7 cellular contexts compared by ENCODE assay signal in the genomic region with DNA sequence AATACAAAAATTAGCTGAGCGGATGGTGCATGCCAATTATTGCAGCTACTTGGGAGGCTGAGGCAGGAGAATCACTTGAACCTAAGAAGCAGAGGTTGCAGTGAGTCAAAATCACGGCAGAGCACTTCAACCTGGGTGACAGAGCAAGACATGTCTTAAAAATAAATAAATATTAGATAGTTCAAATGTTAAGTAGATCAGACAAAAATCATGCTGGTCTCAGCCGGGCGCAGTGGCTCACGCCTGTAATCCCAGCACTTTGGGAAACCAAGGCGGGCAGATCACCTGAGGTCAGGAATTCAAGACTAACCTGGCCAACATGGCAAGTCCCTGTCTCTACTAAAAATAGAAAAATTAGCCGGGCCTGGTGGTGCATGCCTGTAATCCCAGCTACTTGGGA. TPM values are rescaled to one million over a fixed set of nuclear protein-coding genes. Genes with fewer than 3 reads are reported as not detected.
DNase-seq lines count a peak whose midpoint lies in the region; ATAC-seq, FAIRE-seq and TF ChIP-seq lines count a peak whose summit lies in the region.
"Not testable (repeated sequence)": the region's sequence is repeated elsewhere in the genome, so short reads cannot be mapped to it uniquely, and the experiment has no call there.

No MANE protein-coding gene starts in this region.

- not testable (repeated sequence) for H3K9me3 Mint-ChIP-seq in CD4-positive, alpha-beta T cell; activated T-cell treated with anti-CD3 and anti-CD28 coated beads, Interleukin-2, amount 50 U/mL, for 24 hours; activated naive CD4-positive, alpha-beta T cell treated with anti-CD3 and anti-CD28 coated beads, Interleukin-2, amount 50 U/mL, for 72 hours
- H3K9me3 Mint-ChIP-seq in naive thymus-derived CD4-positive, alpha-beta T cell = peaks cover 0 to 13% (median 0%) of the 10 kb centered on the region in 11 donors

- not testable (repeated sequence) for H3K9me3 ChIP-seq in CD4-positive, alpha-beta T cell (ENCODE audit: control insufficient read depth, low read length); T-helper 17 cell (ENCODE audit: control insufficient read depth, low read length, poor library complexity, severe bottlenecking); keratinocyte (ENCODE audit: control insufficient read depth, low read depth, low read length); naive thymus-derived CD4-positive, alpha-beta T cell (ENCODE audit: control insufficient read depth in 2 of 3, low read length in 3 of 3); spleen

- not testable (repeated sequence) for H3K9me1 ChIP-seq in keratinocyte (ENCODE audit: control insufficient read depth, extremely low read depth, insufficient read depth, low read length)

- H3K4me3 Mint-ChIP-seq in CD4-positive, alpha-beta T cell; activated T-cell treated with anti-CD3 and anti-CD28 coated beads, Interleukin-2, amount 50 U/mL, for 24 hours; naive thymus-derived CD4-positive, alpha-beta T cell: not testable (repeated sequence)
- peak overlapping the region; percentile 25 for H3K4me3 Mint-ChIP-seq in T-helper 17 cell

- not testable (repeated sequence) for TF ChIP-seq POLR2A in spleen (IDR thresholded peaks at IDR 0.05)

- CTCF ChIA-PET in CD4-positive, alpha-beta T cell (lab: Charles Lee) = interaction anchor here (0.7 to 2.0 kb wide), 3 partner anchors 20 to 97 kb away, joined by 3 to 9 read pairs (median 5); no protein-coding TSS in a partner anchor
- CTCF ChIA-PET in naive thymus-derived CD4-positive, alpha-beta T cell (lab: Charles Lee) = interaction anchor here (1.5 kb wide), 1 partner anchor 109 kb away, joined by 6 read pairs; no protein-coding TSS in a partner anchor

- peak overlapping the region in 1 of 3 experiments; percentile 13 for H3K4me3 ChIP-seq in keratinocyte (ENCODE audit: control insufficient read depth in 2 of 3, extremely low read depth in 1 of 3, insufficient read depth in 2 of 3, low read depth in 1 of 3, low read length in 3 of 3)
- not testable (repeated sequence) for H3K4me3 ChIP-seq in naive thymus-derived CD4-positive, alpha-beta T cell (ENCODE audit: low read length); spleen

- H3K9ac ChIP-seq in keratinocyte (ENCODE audit: control insufficient read depth, extremely low read depth, insufficient read depth, low read length) = not testable (repeated sequence)

- H3K27me3 Mint-ChIP-seq in CD4-positive, alpha-beta T cell = peaks cover 15% of the 10 kb centered on the region
- H3K27me3 Mint-ChIP-seq in T-helper 17 cell; activated T-cell treated with anti-CD3 and anti-CD28 coated beads, Interleukin-2, amount 50 U/mL, for 24 hours; naive thymus-derived CD4-positive, alpha-beta T cell: not testable (repeated sequence)

- not testable (repeated sequence) for FAIRE-seq in keratinocyte (lab: Jason Lieb, UNC)

- peak overlapping the region; percentile 25 for H3K4me2 ChIP-seq in keratinocyte (ENCODE audit: control insufficient read depth, extremely low read depth, insufficient read depth, low read depth, low read length)

- 87 to 97% (median 92%) methylated on average over 7 of the region's 7 CpGs for WGBS in spleen, 5 donors

- peaks cover 65% of the 10 kb centered on the region for H3K4me1 Mint-ChIP-seq in CD4-positive, alpha-beta T cell (ENCODE audit: low read depth)
- peaks cover 48% of the 10 kb centered on the region for H3K4me1 Mint-ChIP-seq in T-helper 17 cell
- H3K4me1 Mint-ChIP-seq in activated T-cell treated with anti-CD3 and anti-CD28 coated beads, Interleukin-2, amount 50 U/mL, for 24 hours (ENCODE audit: low read depth) = peaks cover 49% of the 10 kb centered on the region
- H3K4me1 Mint-ChIP-seq in naive thymus-derived CD4-positive, alpha-beta T cell = peaks cover 33 to 65% (median 54%) of the 10 kb centered on the region in 7 donors

- H3K27ac ChIP-seq in CD4-positive, alpha-beta T cell (ENCODE audit: low read depth, low read length); keratinocyte (ENCODE audit: control insufficient read depth, insufficient read depth, low read length); naive thymus-derived CD4-positive, alpha-beta T cell (ENCODE audit: low read depth, low read length); spleen: not testable (repeated sequence)

- peaks cover 13% of the 10 kb centered on the region for H4K20me1 ChIP-seq in keratinocyte (ENCODE audit: control insufficient read depth, extremely low read depth, insufficient read depth, low read length)

- intact Hi-C loops in CD4-positive, alpha-beta T cell (cut with DNase I, micrococcal nuclease); naive thymus-derived CD4-positive, alpha-beta T cell (cut with micrococcal nuclease): not testable (repeated sequence)
- intact Hi-C loops in spleen (cut with DNase I; ENCODE audit: low total_unique reads) = loop anchor here (5.0 kb wide), 1 partner anchor 299 kb away; a partner anchor contains a TSS

- POLR2A ChIA-PET in CD4-positive, alpha-beta T cell (lab: Charles Lee) = interaction anchor here (6.5 kb wide), 1 partner anchor 109 kb away, joined by 157 read pairs; no protein-coding TSS in a partner anchor
- POLR2A ChIA-PET in naive thymus-derived CD4-positive, alpha-beta T cell (lab: Charles Lee) = interaction anchor here (7.9 kb wide), 1 partner anchor 109 kb away, joined by 167 read pairs; no protein-coding TSS in a partner anchor

- not testable (repeated sequence) for TF ChIP-seq CTCF in CD4-positive, alpha-beta T cell (IDR thresholded peaks at IDR 0.05); keratinocyte (optimal IDR thresholded peaks at IDR 0.05 in 1 of 3, IDR thresholded peaks at IDR 0.05 in 1 of 3, conservative IDR thresholded peaks at IDR 0.05 in 1 of 3; ENCODE audit: extremely low read depth in 1 of 3, insufficient read depth in 2 of 3, low read length in 3 of 3); spleen (IDR thresholded peaks at IDR 0.05 in 8 of 11, conservative IDR thresholded peaks at IDR 0.05 in 3 of 11)

- H3K4me1 ChIP-seq in keratinocyte (ENCODE audit: control insufficient read depth, extremely low read depth, insufficient read depth, low read length) (peaks cover 17% of the 10 kb centered on the region), spleen (peaks cover 12 to 46% (median 35%) of the 10 kb centered on the region in 6 donors)
- peaks cover 14% of the 10 kb centered on the region in 2 donors for H3K4me1 ChIP-seq in naive thymus-derived CD4-positive, alpha-beta T cell (ENCODE audit: control insufficient read depth in 2 of 2, insufficient read depth in 2 of 2, low read length in 2 of 2)

- peaks cover 11 to 35% of the 10 kb centered on the region in 2 experiments for H3K36me3 ChIP-seq in keratinocyte (ENCODE audit: control insufficient read depth in 2 of 2, extremely low read depth in 1 of 2, insufficient read depth in 2 of 2, low read length in 2 of 2)
- peaks cover 0 to 44% (median 4%) of the 10 kb centered on the region in 3 experiments for H3K36me3 ChIP-seq in naive thymus-derived CD4-positive, alpha-beta T cell (ENCODE audit: control insufficient read depth in 2 of 3, insufficient read depth in 3 of 3, low read length in 3 of 3)
- peaks cover 0 to 54% (median 42%) of the 10 kb centered on the region in 6 donors for H3K36me3 ChIP-seq in spleen

- peaks cover 66% of the 10 kb centered on the region for H3K79me2 ChIP-seq in keratinocyte (ENCODE audit: control insufficient read depth, insufficient read depth, low read length)

- peak overlapping the region; percentile 99 for H3K27ac Mint-ChIP-seq in CD4-positive, alpha-beta T cell
- H3K27ac Mint-ChIP-seq in T-helper 17 cell = not testable (repeated sequence)
- H3K27ac Mint-ChIP-seq in activated T-cell treated with anti-CD3 and anti-CD28 coated beads, Interleukin-2, amount 50 U/mL, for 24 hours = peak overlapping the region; percentile 66
- H3K27ac Mint-ChIP-seq in activated naive CD4-positive, alpha-beta T cell treated with anti-CD3 and anti-CD28 coated beads, Interleukin-2, amount 50 U/mL, for 72 hours = peak overlapping the region; percentile 44 to 100
- H3K27ac Mint-ChIP-seq in naive thymus-derived CD4-positive, alpha-beta T cell = peak overlapping the region in 6 of 9 donors; percentile 29 to 100 (median 90)

- H3K36me3 Mint-ChIP-seq in CD4-positive, alpha-beta T cell (ENCODE audit: low read depth) = peaks cover 89% of the 10 kb centered on the region
- peaks cover 13% of the 10 kb centered on the region for H3K36me3 Mint-ChIP-seq in T-helper 17 cell (ENCODE audit: low read depth)
- H3K36me3 Mint-ChIP-seq in activated T-cell treated with anti-CD3 and anti-CD28 coated beads, Interleukin-2, amount 50 U/mL, for 24 hours (ENCODE audit: low read depth) = peaks cover 88% of the 10 kb centered on the region
- H3K36me3 Mint-ChIP-seq in activated naive CD4-positive, alpha-beta T cell treated with anti-CD3 and anti-CD28 coated beads, Interleukin-2, amount 50 U/mL, for 72 hours = peaks cover 8 to 24% of the 10 kb centered on the region in 2 donors
- H3K36me3 Mint-ChIP-seq in naive thymus-derived CD4-positive, alpha-beta T cell = peaks cover 0 to 36% (median 15%) of the 10 kb centered on the region in 5 donors

- dilution Hi-C loops in keratinocyte (cut with MboI; ENCODE audit: extremely low pct_ligation_motif_present, low sequenced_read_pairs) = not testable (repeated sequence)

- not testable (repeated sequence) for H2AFZ ChIP-seq in keratinocyte (ENCODE audit: control insufficient read depth, low read length)

- DNase-seq in CD4-positive, alpha-beta T cell; T-helper 17 cell; activated T-cell treated with anti-CD3 and anti-CD28 coated beads, Interleukin-2, amount 50 U/mL, for 24 hours; keratinocyte (ENCODE audit: low read depth, low spot score); naive thymus-derived CD4-positive, alpha-beta T cell: not testable (repeated sequence)
- DNase-seq in activated naive CD4-positive, alpha-beta T cell treated with anti-CD3 and anti-CD28 coated beads, Interleukin-2, amount 50 U/mL, for 72 hours (ENCODE audit: low spot score in 2 of 2) = peak in 1 of 2 donors; percentile 37
- peak; percentile 37 for DNase-seq in spleen

- H3K27me3 ChIP-seq in CD4-positive, alpha-beta T cell (ENCODE audit: control insufficient read depth, insufficient read depth, low read length); keratinocyte (ENCODE audit: control insufficient read depth, extremely low read depth, insufficient read depth, low read length); naive thymus-derived CD4-positive, alpha-beta T cell (ENCODE audit: control insufficient read depth in 2 of 2, insufficient read depth in 2 of 2, low read length in 2 of 2); spleen (replicated peaks in 1 of 7): not testable (repeated sequence)

- ATAC-seq in CD4-positive, alpha-beta T cell (ENCODE audit: poor library complexity); T-helper 17 cell; activated naive CD4-positive, alpha-beta T cell treated with anti-CD3 and anti-CD28 coated beads, Interleukin-2, amount 50 U/mL, for 72 hours; naive thymus-derived CD4-positive, alpha-beta T cell: not testable (repeated sequence)

RNA-seq across cellular contexts. Expression of a gene that starts 4.2 kb away (rescaled TPM):
- 100 to 1,000 TPM; 239 to 242 TPM for total RNA-seq in CD4-positive, alpha-beta T cell
- 100 to 1,000 TPM; 159 to 219 TPM for total RNA-seq in T-helper 17 cell
- 10 to 100 TPM; 50.3 to 75.4 TPM for total RNA-seq in activated naive CD4-positive, alpha-beta T cell treated with anti-CD3 and anti-CD28 coated beads, Interleukin-2, amount 50 U/mL, for 72 hours
- 38.0 to 83.3 TPM (median 74.0 TPM) in 3 replicates for polyA plus RNA-seq in keratinocyte
- polyA plus RNA-seq in keratinocyte (2011; ENCODE audit: low read depth) = 60.0 TPM
- polyA plus RNA-seq in keratinocyte (2011; cell fraction: cytosol; rRNA removed) = 48.0 and 56.3 TPM in 2 replicates
- 74.8 and 87.1 TPM in 2 replicates for polyA plus RNA-seq in keratinocyte (2011; cell fraction: nucleus; rRNA removed)
- 30.5 and 39.1 TPM in 2 replicates for polyA plus RNA-seq in keratinocyte (2012; ENCODE audit: low replicate concordance)
- polyA minus RNA-seq in keratinocyte = 184 to 243 TPM (median 200 TPM) in 3 replicates
- 57.2 TPM for polyA minus RNA-seq in keratinocyte (2011; cell fraction: cytosol; rRNA and poly(A)+ RNA removed)
- polyA minus RNA-seq in keratinocyte (2011; cell fraction: nucleus; rRNA and poly(A)+ RNA removed) = 60.6 and 72.9 TPM in 2 replicates
- 100 to 1,000 TPM in 4 of 5 experiments, 10 to 100 TPM in 1; 60.1 to 232 (median 112) TPM for total RNA-seq in naive thymus-derived CD4-positive, alpha-beta T cell
- polyA plus RNA-seq in naive thymus-derived CD4-positive, alpha-beta T cell = 10 to 100 TPM; 11.8 to 19.2 TPM
- 10 to 100 TPM; 40.4 to 58.0 (median 52.2) TPM for total RNA-seq in spleen
- 10 to 100 TPM; 17.3 to 19.3 (median 18.8) TPM for polyA plus RNA-seq in spleen
